25 cellular contexts compared by ENCODE assay signal in genomic region chr11:69057236-69057635, GRCh38. TPM values are rescaled to one million over a fixed set of nuclear protein-coding genes. Genes with fewer than 3 reads are reported as not detected.
"Had no signal": no experiment of that assay in that cellular context is flagged by ENCODE, and none has a peak within 500 bp of the region (broad histone marks: within the 10 kb centered on the region; RNA-seq: fewer than 3 reads in every experiment).

No MANE protein-coding gene starts in this region.

- H3K4me3 ChIP-seq: left lung, lung, sigmoid colon, smooth muscle cell, thoracic aorta, upper lobe of left lung had no signal

- H3K36me3 Mint-ChIP-seq: activated naive CD4-positive, alpha-beta T cell treated with anti-CD3 and anti-CD28 coated beads, Interleukin-2, amount 50 U/mL, for 72 hours had no signal

- H3K9me3 ChIP-seq: left lung, sigmoid colon, thoracic aorta, upper lobe of left lung had no signal

- H3K4me3 Mint-ChIP-seq: activated T-helper 17 cell treated with anti-CD3 and anti-CD28 coated beads, Interleukin-2, amount 50 U/mL, for 72 hours; brain; mesothelial cell of epicardium; nephron had no signal

- H3K27me3 Mint-ChIP-seq: activated T-helper 17 cell treated with anti-CD3 and anti-CD28 coated beads, Interleukin-2, amount 50 U/mL, for 72 hours; brain had no signal

- H3K4me1 Mint-ChIP-seq: mesothelial cell of epicardium had no signal

- H3K27me3 ChIP-seq: left lung, sigmoid colon, upper lobe of left lung had no signal

- H3K27ac Mint-ChIP-seq: activated naive CD4-positive, alpha-beta T cell treated with anti-CD3 and anti-CD28 coated beads, Interleukin-2, amount 50 U/mL, for 72 hours; activated T-helper 17 cell treated with anti-CD3 and anti-CD28 coated beads, Interleukin-2, amount 50 U/mL, for 72 hours; brain; mesothelial cell of epicardium; nephron had no signal

- H3K9me3 Mint-ChIP-seq: activated naive CD4-positive, alpha-beta T cell treated with anti-CD3 and anti-CD28 coated beads, Interleukin-2, amount 50 U/mL, for 72 hours; activated T-helper 17 cell treated with anti-CD3 and anti-CD28 coated beads, Interleukin-2, amount 50 U/mL, for 72 hours; brain; mesothelial cell of epicardium; nephron had no signal

- H3K27ac ChIP-seq: left lung, thoracic aorta, upper lobe of left lung, WERI-Rb-1 had no signal

- DNase-seq: activated CD4-positive, alpha-beta T cell treated with anti-CD3 and anti-CD28 coated beads, Interleukin-2, amount 50 U/mL, for 1 hour; activated CD4-positive, CD25-positive, alpha-beta regulatory T cell treated with anti-CD3 and anti-CD28 coated beads, Interleukin-2, amount 50 U/mL, for 72 hours; activated T-cell treated with anti-CD3 and anti-CD28 coated beads, Interleukin-2, amount 50 U/mL, for 1 hour; aorta; dermis blood vessel endothelial cell; effector CD8-positive, alpha-beta T cell; erythroblast; foreskin fibroblast; nucleus accumbens; sigmoid colon; stimulated activated CD4-positive, alpha-beta T cell treated with anti-CD3 and anti-CD28 coated beads, Interleukin-2, amount 100 ng/mL, for 48 hours; stimulated activated CD8-positive, alpha-beta memory T cell treated with anti-CD3 and anti-CD28 coated beads, Interleukin-4, amount 100 ng/mL, for 48 hours; stimulated activated naive CD4-positive, alpha-beta T cell treated with Interleukin-2 at 50 U/mL for 16 hours; T-helper 1 cell; WERI-Rb-1 had no signal

- H3K4me2 ChIP-seq: smooth muscle cell had no signal

- ATAC-seq: activated naive CD4-positive, alpha-beta T cell treated with anti-CD3 and anti-CD28 coated beads, Interleukin-2, amount 50 U/mL, for 72 hours; activated T-helper 17 cell treated with anti-CD3 and anti-CD28 coated beads, Interleukin-2, amount 50 U/mL, for 72 hours; left lung had no signal

RNA-seq across cellular contexts. Expression of gene MRGPRF, which starts 44.2 kb away (rescaled TPM):
- total RNA-seq: activated naive CD4-positive, alpha-beta T cell treated with anti-CD3 and anti-CD28 coated beads, Interleukin-2, amount 50 U/mL, for 72 hours; activated T-helper 17 cell treated with anti-CD3 and anti-CD28 coated beads, Interleukin-2, amount 50 U/mL, for 72 hours had no signal
